In the genomic region with DNA sequence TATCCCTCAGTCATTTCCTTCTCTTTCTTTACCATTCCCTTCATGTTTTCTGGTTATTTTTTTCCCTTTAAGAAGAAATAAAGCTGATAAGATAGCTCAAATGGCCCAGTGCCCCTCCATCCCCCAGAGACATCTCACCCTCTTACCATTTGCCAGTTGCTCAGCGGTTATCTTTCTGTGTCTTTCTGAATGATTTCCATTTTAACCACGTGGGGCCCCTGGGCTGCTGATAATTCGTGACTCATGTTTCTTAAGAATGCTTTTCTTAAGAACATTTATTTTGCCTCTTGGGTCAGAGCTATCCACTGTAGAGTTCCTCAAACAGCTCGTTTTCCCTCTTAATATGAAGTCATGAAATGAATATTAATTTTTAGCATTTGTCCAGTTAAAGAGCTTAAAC, we compare ENCODE assay signal across 17 cellular contexts.
A peak's percentile ranks its signal among the peaks of the same experiment; 100 is the strongest.
DNase-seq lines count a peak whose midpoint lies in the region; ATAC-seq and TF ChIP-seq lines count a peak whose summit lies in the region.
"Had no signal": no experiment of that assay in that cellular context is flagged by ENCODE, and none has a peak within 500 bp of the region (broad histone marks: within the 10 kb centered on the region; RNA-seq: fewer than 3 reads in every experiment).

No MANE protein-coding gene starts in this region.

- no peaks in the 10 kb centered on the region for H3K36me3 ChIP-seq in left lung
- H3K36me3 ChIP-seq: heart left ventricle, pancreas had no signal

- peak overlapping the region; percentile 58 to 68 for H3K27ac ChIP-seq in left lung
- H3K27ac ChIP-seq: pancreas had no signal

- intact Hi-C loops in left lung (cut with DNase I), result no loop called here

- H3K27me3 ChIP-seq in left lung, result no peaks in the 10 kb centered on the region
- H3K27me3 ChIP-seq: heart left ventricle, pancreas had no signal

- H3K9me3 ChIP-seq in left lung, result no peaks in the 10 kb centered on the region
- H3K9me3 ChIP-seq: heart left ventricle, pancreas had no signal

- CTCF ChIA-PET in HEK293T (lab: Yijun Ruan, JAX), result interaction anchor here (1.0 kb wide), 1 partner anchor 13 kb away, joined by 3 read pairs; no protein-coding TSS in a partner anchor

- peaks cover 22 to 32% of the 10 kb centered on the region in 2 donors for H3K4me1 ChIP-seq in left lung

- ATAC-seq in left lung, result peak; percentile 48
- no peak for ATAC-seq in esophagus mucosa
- ATAC-seq: pancreas; stimulated activated effector memory CD8-positive, alpha-beta T cell treated with anti-CD3 and anti-CD28 coated beads, Interleukin-12 subunit alpha, Interleukin-12 subunit beta, amount 100 ng/mL, for 72 hours had no signal

- POLR2A ChIA-PET in HEK293T (lab: Yijun Ruan, JAX), result no interaction called here

- in situ Hi-C loops in astrocyte of the cerebellum (cut with HindIII; ENCODE audit: low sequenced_read_pairs), result loop anchor here (5.0 kb wide), 1 partner anchor 38 kb away; no protein-coding TSS in a partner anchor

- H3K4me3 ChIP-seq in astrocyte of the cerebellum (ENCODE audit: low read depth, low read length), result no peak overlapping the region
- no peak overlapping the region for H3K4me3 ChIP-seq in left lung
- H3K4me3 ChIP-seq: heart left ventricle, pancreas had no signal

- DNase-seq in A172 (ENCODE audit: low spot score), result peak; percentile 10
- peak; percentile 15 for DNase-seq in HCEC 1CT
- peak; percentile 15 for DNase-seq in astrocyte of the cerebellum (ENCODE audit: low read depth)
- no peak for DNase-seq in left lung
- DNase-seq in HEK293T (ENCODE audit: extremely low spot score), result no peak
- no peak for DNase-seq in activated naive CD4-positive, alpha-beta T cell treated with anti-CD3 and anti-CD28 coated beads, Interleukin-2, amount 50 U/mL, for 16 hours
- DNase-seq in nucleus accumbens (lab: John Stamatoyannopoulos, UW), result no peak
- DNase-seq: anterior cingulate cortex, EL, H7, NCI-H1105, NCI-H524 treated with DMSO at 0.1 percent for 48 hours, pancreas, SHP77 treated with DMSO at 0.1 percent for 48 hours had no signal

- TF ChIP-seq CTCF in astrocyte of the cerebellum (IDR thresholded peaks at IDR 0.05; ENCODE audit: low read depth, low read length, missing control alignments), result no peak
- TF ChIP-seq CTCF in left lung (IDR thresholded peaks at IDR 0.05), result no peak

TF ChIP-seq in HEK293T, 16 proteins besides CTCF, POLR2A, EP300 and RAD21:
- TF ChIP-seq HDGF (IDR thresholded peaks at IDR 0.05; ENCODE audit: borderline replicate concordance) (no peak), PKNOX1 (IDR thresholded peaks at IDR 0.05) (no peak), ZNF384 (IDR thresholded peaks at IDR 0.05) (no peak), TARDBP (IDR thresholded peaks at IDR 0.05) (no peak), FOXA1 (IDR thresholded peaks at IDR 0.05) (no peak), SUZ12 (IDR thresholded peaks at IDR 0.05) (no peak), FOXM1 (IDR thresholded peaks at IDR 0.05; ENCODE audit: borderline replicate concordance) (no peak), ELF4 (IDR thresholded peaks at IDR 0.05) (no peak), FOXK2 (IDR thresholded peaks at IDR 0.05) (no peak), LEF1 (IDR thresholded peaks at IDR 0.05; ENCODE audit: borderline replicate concordance) (no peak), NFRKB (IDR thresholded peaks at IDR 0.05) (no peak), L3MBTL2 (conservative IDR thresholded peaks at IDR 0.05) (no peak), CTBP1 (IDR thresholded peaks at IDR 0.05; ENCODE audit: borderline replicate concordance) (no peak)

Comparison
In these comparisons a context has a peak if more than half of its experiments do, and no peak if none do; other contexts are left out.
1. DNase-seq: peak in A172 (single experiment), HCEC 1CT (single experiment) and astrocyte of the cerebellum (single experiment); none in left lung (0 of 2), HEK293T (single experiment), activated naive CD4-positive, alpha-beta T cell treated with anti-CD3 and anti-CD28 coated beads, Interleukin-2, amount 50 U/mL, for 16 hours (single experiment) and nucleus accumbens (0 of 56).